ENCODE assay signal across 8 cellular contexts in the genomic region with DNA sequence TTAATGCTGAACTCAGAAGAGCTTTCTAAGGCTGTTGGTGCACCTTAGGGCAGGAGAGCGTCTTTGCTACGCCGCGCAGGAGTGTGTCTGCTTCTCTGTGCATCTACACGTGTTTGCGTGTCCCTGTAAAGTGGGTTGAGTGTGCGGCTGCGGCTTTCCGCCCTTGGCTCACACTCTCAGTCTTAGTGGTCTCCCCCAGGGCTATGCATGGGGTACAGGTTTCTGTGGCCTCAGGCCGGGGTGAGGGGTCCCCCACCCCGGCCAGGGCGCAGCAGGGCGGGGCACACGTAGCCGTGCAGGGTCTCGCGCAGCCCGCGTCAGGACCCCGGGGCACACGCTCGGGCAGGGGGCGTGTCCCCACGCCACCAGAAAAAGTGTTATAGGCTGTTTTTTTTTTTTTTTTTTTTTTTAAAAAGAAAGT. TPM values are rescaled to one million over a fixed set of nuclear protein-coding genes. Genes with fewer than 3 reads are reported as not detected.
A peak's percentile ranks its signal among the peaks of the same experiment; 100 is the strongest.
DNase-seq lines count a peak whose midpoint lies in the region; ATAC-seq and TF ChIP-seq lines count a peak whose summit lies in the region.

No MANE protein-coding gene starts in this region.

- no peaks in the 10 kb centered on the region for H3K9me3 ChIP-seq in CD4-positive, CD25-positive, alpha-beta regulatory T cell (ENCODE audit: control insufficient read depth in 2 of 2, low read length in 2 of 2)
- H3K9me3 ChIP-seq in WERI-Rb-1 (ENCODE audit: severe bottlenecking) (no peaks in the 10 kb centered on the region), breast epithelium (no peaks in the 10 kb centered on the region), right lobe of liver (no peaks in the 10 kb centered on the region)

- peaks cover 44% of the 10 kb centered on the region for H3K4me1 ChIP-seq in CD4-positive, CD25-positive, alpha-beta regulatory T cell (ENCODE audit: control insufficient read depth, insufficient read depth, low read length, poor library complexity, severe bottlenecking)
- H3K4me1 ChIP-seq in breast epithelium (peaks cover 0 to 8% of the 10 kb centered on the region in 2 donors), right lobe of liver (peaks cover 0 to 21% (median 4%) of the 10 kb centered on the region in 4 donors)

- H3K27ac Mint-ChIP-seq in CD4-positive, CD25-positive, alpha-beta regulatory T cell: peak overlapping the region; percentile 97 to 99 (median 97)

- H3K27ac ChIP-seq in CD4-positive, CD25-positive, alpha-beta regulatory T cell (ENCODE audit: insufficient read depth, low read length, poor library complexity, severe bottlenecking): peak overlapping the region; percentile 95
- peak overlapping the region; percentile 98 for H3K27ac ChIP-seq in HL-60 (replicated peaks)
- H3K27ac ChIP-seq in WERI-Rb-1: peak overlapping the region; percentile 99
- H3K27ac ChIP-seq in breast epithelium: peak overlapping the region; percentile 94 to 99
- peak overlapping the region; percentile 94 to 98 (median 97) for H3K27ac ChIP-seq in right lobe of liver

- H3K4me1 Mint-ChIP-seq in CD4-positive, CD25-positive, alpha-beta regulatory T cell: peaks cover 9 to 38% (median 25%) of the 10 kb centered on the region in 4 donors

- intact Hi-C loops in breast epithelium (cut with DNase I; ENCODE audit: low total_unique reads) (no loop called here), right lobe of liver (cut with DNase I) (no loop called here)

- H3K4me3 Mint-ChIP-seq in CD4-positive, CD25-positive, alpha-beta regulatory T cell: peak overlapping the region; percentile 95 to 96 (median 96)

- WGBS in right lobe of liver (ENCODE audit: insufficient coverage, low coverage, low lambda C conversion rate, missing lambda C conversion rate): under 1% methylated on average over 19 of the region's 24 CpGs

- H3K9me3 Mint-ChIP-seq in CD4-positive, CD25-positive, alpha-beta regulatory T cell: no peaks in the 10 kb centered on the region

- TF ChIP-seq POLR2A in breast epithelium (IDR thresholded peaks at IDR 0.05): no peak
- no peak for TF ChIP-seq POLR2A in right lobe of liver (IDR thresholded peaks at IDR 0.05)

- TF ChIP-seq CTCF in HL-60 (IDR thresholded peaks at IDR 0.05; ENCODE audit: insufficient read depth, low read length) (no peak), WERI-Rb-1 (IDR thresholded peaks at IDR 0.05; ENCODE audit: low read depth, low read length) (no peak), breast epithelium (IDR thresholded peaks at IDR 0.05) (no peak), right lobe of liver (IDR thresholded peaks at IDR 0.05) (no peak)

- no peaks in the 10 kb centered on the region for H3K36me3 ChIP-seq in CD4-positive, CD25-positive, alpha-beta regulatory T cell (ENCODE audit: control insufficient read depth, insufficient read depth, low read length)
- H3K36me3 ChIP-seq in WERI-Rb-1 (peaks cover 5% of the 10 kb centered on the region; the same call in 1 of the 2 replicates), breast epithelium (no peaks in the 10 kb centered on the region), right lobe of liver (no peaks in the 10 kb centered on the region)

- no peaks in the 10 kb centered on the region for H3K27me3 Mint-ChIP-seq in CD4-positive, CD25-positive, alpha-beta regulatory T cell

- peak; percentile 40 to 54 for ATAC-seq in CD4-positive, CD25-positive, alpha-beta regulatory T cell (ENCODE audit: low read depth in 2 of 2)
- ATAC-seq in GM21360 (IDR thresholded peaks at IDR 0.05; ENCODE audit: unreplicated experiment) (peak; percentile 46), right lobe of liver (peak; percentile 8 to 28 (median 20))

- peaks cover 11% of the 10 kb centered on the region for H3K36me3 Mint-ChIP-seq in CD4-positive, CD25-positive, alpha-beta regulatory T cell

- H3K4me3 ChIP-seq in CD4-positive, CD25-positive, alpha-beta regulatory T cell (ENCODE audit: low read depth, low read length): peak overlapping the region; percentile 74
- H3K4me3 ChIP-seq in HL-60 (replicated peaks; ENCODE audit: insufficient read depth, low read length) (peak overlapping the region; percentile 83), WERI-Rb-1 (ENCODE audit: low read depth, low read length) (peak overlapping the region; percentile 75), breast epithelium (peak overlapping the region; percentile 86 to 91 (median 89)), right lobe of liver (peak overlapping the region; percentile 83 to 87 (median 86))

- no peaks in the 10 kb centered on the region for H3K27me3 ChIP-seq in CD4-positive, CD25-positive, alpha-beta regulatory T cell (ENCODE audit: control insufficient read depth, insufficient read depth, low read length)
- H3K27me3 ChIP-seq in HL-60 (ENCODE audit: insufficient read depth, poor library complexity, severe bottlenecking): no peaks in the 10 kb centered on the region
- H3K27me3 ChIP-seq in WERI-Rb-1 (ENCODE audit: insufficient read depth, low read depth, severe bottlenecking): no peaks in the 10 kb centered on the region
- no peaks in the 10 kb centered on the region for H3K27me3 ChIP-seq in breast epithelium
- no peaks in the 10 kb centered on the region for H3K27me3 ChIP-seq in right lobe of liver

- peak in 1 of 3 donors; percentile 86 for DNase-seq in CD4-positive, CD25-positive, alpha-beta regulatory T cell
- DNase-seq in HL-60 (ENCODE audit: low read depth in 1 of 2, low spot score in 1 of 2): peak in 1 of 2 experiments; percentile 51
- peak; percentile 31 for DNase-seq in WERI-Rb-1
- DNase-seq in breast epithelium (ENCODE audit: low spot score in 2 of 2): peak; percentile 33 to 55
- peak; percentile 50 to 69 (median 58) for DNase-seq in right lobe of liver
- peak; percentile 27 to 39 (median 38) for DNase-seq in stimulated activated CD4-positive, alpha-beta T cell treated with anti-CD3 and anti-CD28 coated beads, TNF-alpha, amount 100 ng/mL, for 4 hours (ENCODE audit: low read depth in 3 of 3)
- no peak for DNase-seq in NCI-H345 treated with DMSO at 0.1 percent for 48 hours (lab: John Stamatoyannopoulos, UW; ENCODE audit: unreplicated experiment)

RNA-seq across cellular contexts. Expression of a gene that starts 0.7 kb away (rescaled TPM):
- total RNA-seq in CD4-positive, CD25-positive, alpha-beta regulatory T cell: 19.7 TPM
- polyA plus RNA-seq in CD4-positive, CD25-positive, alpha-beta regulatory T cell: 1 to 10 TPM; 3.5 to 4.2 (median 3.5) TPM
- total RNA-seq in breast epithelium (10 to 100 TPM; 13.4 to 16.4 (median 13.6) TPM), right lobe of liver (10 to 100 TPM in 1 of 6 experiments, 1 to 10 TPM in 5; 7.2 to 13.2 (median 9.3) TPM)
